Comparison of ENCODE assay signal across 15 cellular contexts in the genomic region with DNA sequence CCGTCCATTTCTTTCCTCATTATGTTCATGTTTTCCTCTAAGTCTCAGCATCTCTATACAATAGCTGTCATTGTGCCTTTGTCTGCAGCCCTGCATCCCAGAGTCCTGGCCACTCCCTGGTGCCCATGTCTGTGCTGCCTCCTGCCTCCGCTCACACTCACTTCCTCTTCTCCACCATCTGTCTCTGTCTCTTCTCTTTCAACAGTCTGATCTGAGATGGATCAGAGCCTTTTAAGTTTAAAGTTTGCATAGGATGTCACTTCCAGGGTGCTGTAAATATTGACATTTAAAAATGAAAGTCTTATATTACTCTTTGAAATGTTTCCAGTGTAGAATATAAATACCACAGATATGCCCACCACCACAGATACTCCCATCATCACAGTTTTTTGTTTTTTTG. TPM values are rescaled to one million over a fixed set of nuclear protein-coding genes. Genes with fewer than 3 reads are reported as not detected.
A peak's percentile ranks its signal among the peaks of the same experiment; 100 is the strongest.
DNase-seq lines count a peak whose midpoint lies in the region; ATAC-seq lines count a peak whose summit lies in the region.
"Had no signal": no experiment of that assay in that cellular context is flagged by ENCODE, and none has a peak within 500 bp of the region (broad histone marks: within the 10 kb centered on the region; RNA-seq: fewer than 3 reads in every experiment).

No MANE protein-coding gene starts in this region.

- no peaks in the 10 kb centered on the region for H3K9me3 Mint-ChIP-seq in activated T-cell treated with anti-CD3 and anti-CD28 coated beads, Interleukin-2, amount 50 U/mL, for 24 hours
- H3K9me3 Mint-ChIP-seq in activated T-cell treated with anti-CD3 and anti-CD28 coated beads, Interleukin-2, amount 50 U/mL, for 72 hours: no peaks in the 10 kb centered on the region
- H3K9me3 Mint-ChIP-seq in stimulated activated naive CD8-positive, alpha-beta T cell treated with anti-CD3 and anti-CD28 coated beads, Interleukin-15, Interleukin-2, amounts not matched to agents 100 ng/mL and 50 ng/mL, for 24 hours: no peaks in the 10 kb centered on the region
- H3K9me3 Mint-ChIP-seq: activated naive CD4-positive, alpha-beta T cell treated with anti-CD3 and anti-CD28 coated beads, Interleukin-2, amount 10 ng/mL, durations not matched to agents 7 days and 5 days; memory B cell had no signal

- H3K36me3 Mint-ChIP-seq in activated T-cell treated with anti-CD3 and anti-CD28 coated beads, Interleukin-2, amount 50 U/mL, for 24 hours (ENCODE audit: low read depth): peaks cover 64% of the 10 kb centered on the region
- peaks cover 15 to 28% of the 10 kb centered on the region in 2 donors for H3K36me3 Mint-ChIP-seq in activated T-cell treated with anti-CD3 and anti-CD28 coated beads, Interleukin-2, amount 50 U/mL, for 72 hours (ENCODE audit: insufficient read depth in 2 of 2)
- peaks cover 60% of the 10 kb centered on the region for H3K36me3 Mint-ChIP-seq in stimulated activated naive CD8-positive, alpha-beta T cell treated with anti-CD3 and anti-CD28 coated beads, Interleukin-15, Interleukin-2, amounts not matched to agents 100 ng/mL and 50 ng/mL, for 24 hours (ENCODE audit: low read depth)

- ATAC-seq in activated T-cell treated with anti-CD3 and anti-CD28 coated beads, Interleukin-2, amount 50 U/mL, for 72 hours (replicated peaks in 1 of 2): peak; percentile 65 to 66
- no peak for ATAC-seq in HG03354 (IDR thresholded peaks at IDR 0.05; ENCODE audit: poor library complexity, severe bottlenecking, unreplicated experiment)
- ATAC-seq: upper lobe of right lung had no signal

- DNase-seq in activated T-cell treated with anti-CD3 and anti-CD28 coated beads, Interleukin-2, amount 50 U/mL, for 24 hours: no peak
- DNase-seq in activated T-cell treated with anti-CD3 and anti-CD28 coated beads, Interleukin-2, amount 50 U/mL, for 1 hour: no peak
- no peak for DNase-seq in activated T-cell treated with anti-CD3 and anti-CD28 coated beads, Interleukin-2, amount 50 U/mL, for 72 hours
- DNase-seq in hypothalamus (lab: John Stamatoyannopoulos, UW) (peak in 32 of 51 donors; percentile 4 to 73 (median 34)), NCI-H2107 (lab: John Stamatoyannopoulos, UW) (no peak), germinal center (ENCODE audit: low spot score) (no peak)
- DNase-seq: activated CD4-positive, alpha-beta T cell treated with anti-CD3 and anti-CD28 coated beads, Interleukin-2, amount 50 U/mL, for 1 hour; activated naive CD4-positive, alpha-beta T cell treated with anti-CD3 and anti-CD28 coated beads, Interleukin-2, amount 10 ng/mL, durations not matched to agents 7 days and 5 days; HCEC 1CT; ovary; stimulated activated CD4-positive, alpha-beta T cell treated with anti-CD3 and anti-CD28 coated beads, Interleukin-12 subunit alpha, Interleukin-12 subunit beta, amount 100 ng/mL, for 4 hours; upper lobe of right lung had no signal

- no peak overlapping the region for H3K4me3 Mint-ChIP-seq in activated T-cell treated with anti-CD3 and anti-CD28 coated beads, Interleukin-2, amount 50 U/mL, for 24 hours
- H3K4me3 Mint-ChIP-seq in activated T-cell treated with anti-CD3 and anti-CD28 coated beads, Interleukin-2, amount 50 U/mL, for 72 hours: peak overlapping the region; percentile 56 to 78
- peak overlapping the region; percentile 40 for H3K4me3 Mint-ChIP-seq in stimulated activated naive CD8-positive, alpha-beta T cell treated with anti-CD3 and anti-CD28 coated beads, Interleukin-15, Interleukin-2, amounts not matched to agents 100 ng/mL and 50 ng/mL, for 24 hours
- H3K4me3 Mint-ChIP-seq: activated naive CD4-positive, alpha-beta T cell treated with anti-CD3 and anti-CD28 coated beads, Interleukin-2, amount 10 ng/mL, durations not matched to agents 7 days and 5 days; memory B cell had no signal

- H3K27ac Mint-ChIP-seq in activated T-cell treated with anti-CD3 and anti-CD28 coated beads, Interleukin-2, amount 50 U/mL, for 24 hours: peak overlapping the region; percentile 39
- H3K27ac Mint-ChIP-seq in activated T-cell treated with anti-CD3 and anti-CD28 coated beads, Interleukin-2, amount 50 U/mL, for 72 hours: peak overlapping the region; percentile 57
- H3K27ac Mint-ChIP-seq in stimulated activated naive CD8-positive, alpha-beta T cell treated with anti-CD3 and anti-CD28 coated beads, Interleukin-15, Interleukin-2, amounts not matched to agents 100 ng/mL and 50 ng/mL, for 24 hours: peak overlapping the region; percentile 92
- H3K27ac Mint-ChIP-seq: activated naive CD4-positive, alpha-beta T cell treated with anti-CD3 and anti-CD28 coated beads, Interleukin-2, amount 10 ng/mL, durations not matched to agents 7 days and 5 days; memory B cell had no signal

- H3K27me3 Mint-ChIP-seq in activated T-cell treated with anti-CD3 and anti-CD28 coated beads, Interleukin-2, amount 50 U/mL, for 24 hours: no peaks in the 10 kb centered on the region
- H3K27me3 Mint-ChIP-seq in activated T-cell treated with anti-CD3 and anti-CD28 coated beads, Interleukin-2, amount 50 U/mL, for 72 hours (ENCODE audit: low read depth): no peaks in the 10 kb centered on the region
- H3K27me3 Mint-ChIP-seq in stimulated activated naive CD8-positive, alpha-beta T cell treated with anti-CD3 and anti-CD28 coated beads, Interleukin-15, Interleukin-2, amounts not matched to agents 100 ng/mL and 50 ng/mL, for 24 hours: no peaks in the 10 kb centered on the region
- H3K27me3 Mint-ChIP-seq: activated naive CD4-positive, alpha-beta T cell treated with anti-CD3 and anti-CD28 coated beads, Interleukin-2, amount 10 ng/mL, durations not matched to agents 7 days and 5 days; memory B cell had no signal

- peaks cover 51% of the 10 kb centered on the region for H3K4me1 Mint-ChIP-seq in activated T-cell treated with anti-CD3 and anti-CD28 coated beads, Interleukin-2, amount 50 U/mL, for 24 hours (ENCODE audit: low read depth)
- H3K4me1 Mint-ChIP-seq in activated T-cell treated with anti-CD3 and anti-CD28 coated beads, Interleukin-2, amount 50 U/mL, for 72 hours (ENCODE audit: low read depth): peaks cover 69% of the 10 kb centered on the region
- peaks cover 72% of the 10 kb centered on the region for H3K4me1 Mint-ChIP-seq in stimulated activated naive CD8-positive, alpha-beta T cell treated with anti-CD3 and anti-CD28 coated beads, Interleukin-15, Interleukin-2, amounts not matched to agents 100 ng/mL and 50 ng/mL, for 24 hours (ENCODE audit: low read depth)

RNA-seq across cellular contexts. Expression of gene UBE2F, which starts 42.7 kb away (rescaled TPM):
- 10 to 100 TPM; 73.6 to 81.7 TPM for total RNA-seq in activated T-cell treated with anti-CD3 and anti-CD28 coated beads, Interleukin-2, amount 50 U/mL, for 72 hours

RNA-seq across cellular contexts. Expression of gene SCLY, which starts 51.2 kb away (rescaled TPM):
- 10 to 100 TPM; 36.3 to 38.2 TPM for total RNA-seq in activated T-cell treated with anti-CD3 and anti-CD28 coated beads, Interleukin-2, amount 50 U/mL, for 72 hours

Comparison
In these comparisons a context has a peak if more than half of its experiments do, and no peak if none do; other contexts are left out.
1. DNase-seq: peak in hypothalamus (32 of 51); none in activated T-cell treated with anti-CD3 and anti-CD28 coated beads, Interleukin-2, amount 50 U/mL, for 24 hours (single experiment), activated T-cell treated with anti-CD3 and anti-CD28 coated beads, Interleukin-2, amount 50 U/mL, for 1 hour (single experiment), activated T-cell treated with anti-CD3 and anti-CD28 coated beads, Interleukin-2, amount 50 U/mL, for 72 hours (0 of 2), NCI-H2107 (single experiment) and germinal center (single experiment).
2. H3K27ac Mint-ChIP-seq: peak in every context shown above with its lines; median percentile 92 in stimulated activated naive CD8-positive, alpha-beta T cell treated with anti-CD3 and anti-CD28 coated beads, Interleukin-15, Interleukin-2, amounts not matched to agents 100 ng/mL and 50 ng/mL, for 24 hours; 57 in activated T-cell treated with anti-CD3 and anti-CD28 coated beads, Interleukin-2, amount 50 U/mL, for 72 hours; 39 in activated T-cell treated with anti-CD3 and anti-CD28 coated beads, Interleukin-2, amount 50 U/mL, for 24 hours.